8 cellular contexts compared by ENCODE assay signal in the genomic region with DNA sequence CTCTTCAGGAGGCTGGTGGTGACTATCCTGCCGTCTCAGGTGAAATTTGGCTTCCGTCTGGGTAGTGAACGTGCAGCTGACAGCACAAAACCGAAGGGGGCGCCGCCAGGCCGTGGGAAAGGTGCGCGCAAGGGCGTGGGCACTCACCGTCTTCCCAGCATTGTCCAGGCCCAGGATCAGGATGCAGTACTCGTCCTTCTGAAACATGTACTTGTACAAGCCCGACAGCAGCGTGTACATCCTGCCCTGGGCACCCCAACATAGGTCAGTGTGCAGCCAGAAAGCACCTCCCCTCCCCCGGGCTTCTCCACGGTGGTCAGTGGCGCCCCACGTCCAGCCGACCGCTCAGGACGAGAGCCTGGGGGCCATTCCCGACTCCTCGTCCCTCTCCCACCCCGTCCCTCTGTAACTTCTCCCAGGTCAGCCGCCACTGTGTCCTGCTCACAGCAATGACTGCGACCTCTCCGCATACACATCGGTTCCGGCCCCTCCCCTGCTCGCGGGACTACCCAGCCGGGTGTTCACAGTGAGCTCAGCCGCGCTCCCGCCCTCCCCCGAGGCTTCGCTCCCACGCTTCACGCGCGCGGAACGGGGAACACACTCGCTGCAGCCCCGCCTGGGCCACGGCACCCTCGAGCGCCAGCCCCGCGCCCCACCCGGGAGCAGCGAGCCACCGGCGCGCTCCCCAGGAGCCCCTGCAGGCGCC.
A peak's percentile ranks its signal among the peaks of the same experiment; 100 is the strongest.
DNase-seq lines count a peak whose midpoint lies in the region; ATAC-seq and TF ChIP-seq lines count a peak whose summit lies in the region.

No MANE protein-coding gene starts in this region.

- peak; percentile 26 for TF ChIP-seq CTCF in cardiac fibroblast (IDR thresholded peaks at IDR 0.05; ENCODE audit: low read depth, low read length)

- peak overlapping the region; percentile 77 to 81 for H3K4me3 ChIP-seq in cardiac fibroblast (replicated peaks in 1 of 2; ENCODE audit: low read depth in 2 of 2, low read length in 2 of 2)

- ATAC-seq in GM21381 (IDR thresholded peaks at IDR 0.05; ENCODE audit: unreplicated experiment): peak; percentile 21

- DNase-seq in COLO829 (ENCODE audit: low spot score) (peak; percentile 23), HuH-7.5 (ENCODE audit: low spot score) (peak; percentile 77), T-helper 9 cell (peak; percentile 52), cardiac fibroblast (ENCODE audit: low read depth in 2 of 2) (peak; percentile 43 to 49), kidney tubule cell (ENCODE audit: low spot score) (peak; percentile 69), NCI-H446 treated with DMSO at 0.1 percent for 48 hours (lab: John Stamatoyannopoulos, UW) (no peak)
- peak in 2 of 3 donors; percentile 26 to 54 for DNase-seq in stimulated activated CD4-positive, alpha-beta T cell treated with anti-CD3 and anti-CD28 coated beads, TNF-alpha, amount 100 ng/mL, for 1 hour (ENCODE audit: low read depth in 3 of 3, low spot score in 1 of 3)
